Comparison of ENCODE assay signal across 8 cellular contexts in genomic region chr20:57393321-57394086, GRCh38. TPM values are rescaled to one million over a fixed set of nuclear protein-coding genes. Genes with fewer than 3 reads are reported as not detected.
DNase-seq lines count a peak whose midpoint lies in the region; ATAC-seq, FAIRE-seq and TF ChIP-seq lines count a peak whose summit lies in the region.

No MANE protein-coding gene starts in this region.

- peaks cover 75% of the 10 kb centered on the region for H3K4me1 Mint-ChIP-seq in CD4-positive, alpha-beta T cell (ENCODE audit: low read depth)
- H3K4me1 Mint-ChIP-seq in IgD-negative memory B cell = peaks cover 31 to 47% (median 35%) of the 10 kb centered on the region in 3 donors
- H3K4me1 Mint-ChIP-seq in activated naive CD8-positive, alpha-beta T cell treated with anti-CD3 and anti-CD28 coated beads, Interleukin-2, amount 10 ng/mL, durations not matched to agents 7 days and 5 days = peaks cover 40% of the 10 kb centered on the region

- H3K27ac Mint-ChIP-seq in CD4-positive, alpha-beta T cell = peak overlapping the region; percentile 96
- peak overlapping the region; percentile 84 to 99 (median 97) for H3K27ac Mint-ChIP-seq in IgD-negative memory B cell
- peak overlapping the region; percentile 87 for H3K27ac Mint-ChIP-seq in activated naive CD8-positive, alpha-beta T cell treated with anti-CD3 and anti-CD28 coated beads, Interleukin-2, amount 10 ng/mL, durations not matched to agents 7 days and 5 days

- CTCF ChIA-PET in CD4-positive, alpha-beta T cell (lab: Charles Lee) = no interaction called here

- WGBS in small intestine, 3 donors = 79 to 82% (median 79%) methylated on average over 14 of the region's 14 CpGs

- peaks cover 10% of the 10 kb centered on the region for H3K27me3 Mint-ChIP-seq in CD4-positive, alpha-beta T cell
- no peaks in the 10 kb centered on the region for H3K27me3 Mint-ChIP-seq in IgD-negative memory B cell
- no peaks in the 10 kb centered on the region for H3K27me3 Mint-ChIP-seq in activated naive CD8-positive, alpha-beta T cell treated with anti-CD3 and anti-CD28 coated beads, Interleukin-2, amount 10 ng/mL, durations not matched to agents 7 days and 5 days

- H3K27me3 ChIP-seq in CD4-positive, alpha-beta T cell (ENCODE audit: control insufficient read depth, insufficient read depth, low read length) = no peaks in the 10 kb centered on the region
- no peaks in the 10 kb centered on the region for H3K27me3 ChIP-seq in mucosa of rectum (ENCODE audit: control insufficient read depth in 2 of 2, insufficient read depth in 2 of 2, low read length in 2 of 2)
- no peaks in the 10 kb centered on the region for H3K27me3 ChIP-seq in small intestine (ENCODE audit: control insufficient read depth in 2 of 2, insufficient read depth in 2 of 2, low read length in 2 of 2)

- H3K36me3 ChIP-seq in mucosa of rectum (ENCODE audit: control insufficient read depth in 2 of 2, insufficient read depth in 2 of 2, low read length in 2 of 2) (peaks cover 18 to 38% of the 10 kb centered on the region in 2 donors), small intestine (ENCODE audit: control insufficient read depth in 2 of 2, insufficient read depth in 2 of 2, low read length in 2 of 2) (peaks cover 0 to 3% of the 10 kb centered on the region in 2 donors)

- H3K4me1 ChIP-seq in mucosa of rectum (ENCODE audit: control insufficient read depth in 2 of 2, insufficient read depth in 2 of 2, low read length in 2 of 2) (peaks cover 55 to 67% of the 10 kb centered on the region in 2 donors), small intestine (ENCODE audit: control insufficient read depth in 2 of 2, insufficient read depth in 1 of 2, low read depth in 1 of 2, low read length in 1 of 2) (no peaks in the 10 kb centered on the region)

- no peaks in the 10 kb centered on the region for H3K9me3 ChIP-seq in CD4-positive, alpha-beta T cell (ENCODE audit: control insufficient read depth, low read length)
- H3K9me3 ChIP-seq in mucosa of rectum (ENCODE audit: control insufficient read depth in 2 of 2, low read length in 2 of 2) (no peaks in the 10 kb centered on the region), small intestine (ENCODE audit: control insufficient read depth, low read depth) (no peaks in the 10 kb centered on the region)

- H3K9ac ChIP-seq in mucosa of rectum (ENCODE audit: low read depth in 1 of 2, low read length in 2 of 2) = peak overlapping the region; percentile 63 to 81

- peak overlapping the region; percentile 99 for H3K4me3 Mint-ChIP-seq in CD4-positive, alpha-beta T cell
- H3K4me3 Mint-ChIP-seq in IgD-negative memory B cell = peak overlapping the region; percentile 80 to 97 (median 92)
- H3K4me3 Mint-ChIP-seq in activated naive CD8-positive, alpha-beta T cell treated with anti-CD3 and anti-CD28 coated beads, Interleukin-2, amount 10 ng/mL, durations not matched to agents 7 days and 5 days = peak overlapping the region; percentile 89

- H3K4me3 ChIP-seq in mucosa of rectum (ENCODE audit: low read length in 2 of 2) (peak overlapping the region; percentile 70 to 79), small intestine (ENCODE audit: low read depth in 1 of 2, low read length in 2 of 2) (no peak overlapping the region)

- intact Hi-C loops in CD4-positive, alpha-beta T cell (cut with DNase I, micrococcal nuclease) = loop anchor here (5.0 kb wide), 3 partner anchors 319 to 1499 kb away; partner anchors contain the start of genes PMEPA1 (in 1 of the 2) and RAB22A (in 1 of the 2)

- no peak for DNase-seq in CD4-positive, alpha-beta T cell
- DNase-seq in activated naive CD8-positive, alpha-beta T cell treated with anti-CD3 and anti-CD28 coated beads, Interleukin-2, amount 10 ng/mL, durations not matched to agents 7 days and 5 days = no peak
- DNase-seq in stimulated activated naive CD4-positive, alpha-beta T cell treated with Interleukin-2 at 50 U/mL for 16 hours (lab: John Stamatoyannopoulos, UW) = no peak
- no peak for DNase-seq in NCI-H2227 (lab: John Stamatoyannopoulos, UW; ENCODE audit: unreplicated experiment)
- DNase-seq in small intestine = no peak
- DNase-seq in NCI-H446 treated with DMSO at 0.1 percent for 48 hours (lab: John Stamatoyannopoulos, UW) = no peak

- POLR2A ChIA-PET in CD4-positive, alpha-beta T cell (lab: Charles Lee) = interaction anchor here (1.0 to 6.3 kb wide), 13 partner anchors 7 to 235 kb away, joined by 3 to 132 read pairs (median 6); no protein-coding TSS in a partner anchor
- POLR2A ChIA-PET in activated naive CD8-positive, alpha-beta T cell treated with anti-CD3 and anti-CD28 coated beads, Interleukin-2, amount 10 ng/mL, durations not matched to agents 7 days and 5 days (lab: Charles Lee) = interaction anchor here (0.8 to 5.3 kb wide), 8 partner anchors 10 to 226 kb away, joined by 3 to 78 read pairs (median 7); partner anchors contain the start of gene ZBP1

- no peak for FAIRE-seq in small intestine (lab: Jason Lieb, UNC)

- peaks cover 78% of the 10 kb centered on the region for H3K36me3 Mint-ChIP-seq in CD4-positive, alpha-beta T cell (ENCODE audit: low read depth)
- peaks cover 3% of the 10 kb centered on the region for H3K36me3 Mint-ChIP-seq in IgD-negative memory B cell
- peaks cover 40% of the 10 kb centered on the region for H3K36me3 Mint-ChIP-seq in activated naive CD8-positive, alpha-beta T cell treated with anti-CD3 and anti-CD28 coated beads, Interleukin-2, amount 10 ng/mL, durations not matched to agents 7 days and 5 days

- no peak for TF ChIP-seq CTCF in CD4-positive, alpha-beta T cell (IDR thresholded peaks at IDR 0.05)

- H3K27ac ChIP-seq in CD4-positive, alpha-beta T cell (ENCODE audit: low read depth, low read length) = peak overlapping the region; percentile 88
- H3K27ac ChIP-seq in mucosa of rectum (ENCODE audit: low read depth in 2 of 2, low read length in 2 of 2) (peak overlapping the region; percentile 76 to 85), small intestine (ENCODE audit: low read depth in 1 of 2, low read length in 1 of 2) (peak overlapping the region in 1 of 2 donors; percentile 33)

- no peaks in the 10 kb centered on the region for H3K9me3 Mint-ChIP-seq in CD4-positive, alpha-beta T cell
- peaks cover 0 to 1% (median 0%) of the 10 kb centered on the region in 3 donors for H3K9me3 Mint-ChIP-seq in IgD-negative memory B cell
- H3K9me3 Mint-ChIP-seq in activated naive CD8-positive, alpha-beta T cell treated with anti-CD3 and anti-CD28 coated beads, Interleukin-2, amount 10 ng/mL, durations not matched to agents 7 days and 5 days = no peaks in the 10 kb centered on the region

- no peak for ATAC-seq in CD4-positive, alpha-beta T cell (ENCODE audit: poor library complexity)
- ATAC-seq in activated naive CD8-positive, alpha-beta T cell treated with anti-CD3 and anti-CD28 coated beads, Interleukin-2, amount 10 ng/mL, durations not matched to agents 7 days and 5 days (ENCODE audit: low read depth) = no peak

RNA-seq across cellular contexts. Expression of gene RBM38, which starts 2.3 kb away (rescaled TPM):
- 100 to 1,000 TPM; 604 to 645 TPM for total RNA-seq in CD4-positive, alpha-beta T cell
- polyA plus RNA-seq in IgD-negative memory B cell = 39.2 TPM
- total RNA-seq in activated naive CD8-positive, alpha-beta T cell treated with anti-CD3 and anti-CD28 coated beads, Interleukin-2, amount 10 ng/mL, durations not matched to agents 7 days and 5 days = 10 to 100 TPM; 60.9 to 62.8 TPM
- polyA plus RNA-seq in small intestine = 10 to 100 TPM; 13.2 to 17.5 (median 16.8) TPM

RNA-seq across cellular contexts. Expression of gene RAE1, which starts 42.4 kb away (rescaled TPM):
- total RNA-seq in CD4-positive, alpha-beta T cell = 10 to 100 TPM; 58.8 to 60.7 TPM
- 38.6 TPM for polyA plus RNA-seq in IgD-negative memory B cell
- 10 to 100 TPM; 31.8 to 34.4 TPM for total RNA-seq in activated naive CD8-positive, alpha-beta T cell treated with anti-CD3 and anti-CD28 coated beads, Interleukin-2, amount 10 ng/mL, durations not matched to agents 7 days and 5 days
- polyA plus RNA-seq in small intestine = 10 to 100 TPM; 15.7 to 19.7 (median 17.4) TPM

Comparison
In these comparisons a context has a peak if more than half of its experiments do, and no peak if none do; other contexts are left out.
1. H3K4me3 ChIP-seq: peak in mucosa of rectum (2 of 2); none in small intestine (0 of 2).
2. RNA of gene RBM38, which starts 2.3 kb away (total RNA-seq): 604 to 645 TPM in CD4-positive, alpha-beta T cell; 60.9 to 62.8 TPM in activated naive CD8-positive, alpha-beta T cell treated with anti-CD3 and anti-CD28 coated beads, Interleukin-2, amount 10 ng/mL, durations not matched to agents 7 days and 5 days; every median in the first group is over 4 times any median in the second.
3. Peak in every context shown above with its lines, with median percentiles within 50 percentile points of each other: H3K27ac Mint-ChIP-seq and H3K4me3 Mint-ChIP-seq.